In the genomic region with DNA sequence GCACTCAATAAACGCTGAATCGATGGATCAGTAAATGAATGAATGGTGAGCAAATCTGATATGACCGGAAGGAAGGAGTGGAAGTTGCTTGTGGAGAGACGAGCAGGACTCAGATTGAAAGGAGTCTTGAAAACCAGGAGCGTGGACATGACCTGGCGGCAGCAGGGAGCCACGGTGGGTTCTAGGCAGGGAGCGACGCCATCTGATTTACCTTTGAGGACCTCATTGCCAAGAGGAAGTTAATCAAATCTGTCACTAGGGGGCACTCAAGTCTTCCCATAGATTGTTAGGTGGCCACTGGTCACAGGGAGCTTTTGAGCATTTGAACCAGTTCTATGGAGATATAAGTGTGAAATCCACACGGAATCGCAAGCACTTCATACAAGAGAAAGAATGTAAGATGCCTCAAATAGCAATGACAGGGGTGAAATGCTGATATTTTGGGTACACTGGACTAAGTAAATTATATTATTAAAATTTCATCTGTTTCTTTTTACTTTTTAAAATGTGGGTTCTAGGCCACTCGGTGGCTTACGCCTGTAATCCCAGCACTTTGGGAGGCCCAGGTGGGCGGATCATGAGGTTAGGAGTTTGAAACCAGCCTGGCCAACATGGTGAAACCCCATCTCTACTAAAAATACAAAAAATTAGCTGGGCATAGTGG, we compare ENCODE assay signal across 8 cellular contexts. TPM values are rescaled to one million over a fixed set of nuclear protein-coding genes. Genes with fewer than 3 reads are reported as not detected.
DNase-seq lines count a peak whose midpoint lies in the region; ATAC-seq, FAIRE-seq and TF ChIP-seq lines count a peak whose summit lies in the region.

No MANE protein-coding gene starts in this region.

- no peaks in the 10 kb centered on the region for H3K9me3 ChIP-seq in T-helper 17 cell (ENCODE audit: control insufficient read depth, low read length, poor library complexity, severe bottlenecking)
- no peaks in the 10 kb centered on the region for H3K9me3 ChIP-seq in breast epithelium

- ATAC-seq in T-helper 17 cell, result peak; percentile 69
- ATAC-seq in HG03354 (IDR thresholded peaks at IDR 0.05; ENCODE audit: poor library complexity, severe bottlenecking, unreplicated experiment), result no peak

- intact Hi-C loops in breast epithelium (cut with DNase I; ENCODE audit: low total_unique reads), result no loop called here

- peaks cover 26% of the 10 kb centered on the region for H3K27me3 Mint-ChIP-seq in T-helper 17 cell

- peak overlapping the region; percentile 24 for H3K27ac Mint-ChIP-seq in T-helper 17 cell

- peaks cover 0 to 11% of the 10 kb centered on the region in 2 donors for H3K4me1 ChIP-seq in breast epithelium

- FAIRE-seq in islet of Langerhans (lab: Jason Lieb, UNC), result peak; percentile 49

- peak; percentile 54 to 75 (median 63) for TF ChIP-seq CTCF in breast epithelium (IDR thresholded peaks at IDR 0.05)

- H3K4me3 ChIP-seq in breast epithelium, result no peak overlapping the region

- peak in 2 of 3 donors; percentile 16 to 57 for DNase-seq in stimulated activated CD4-positive, alpha-beta T cell treated with anti-CD3 and anti-CD28 coated beads, Interleukin-12 subunit alpha, Interleukin-12 subunit beta, amount 100 ng/mL, for 48 hours (ENCODE audit: low read depth in 2 of 3, low spot score in 1 of 3)
- no peak for DNase-seq in stimulated activated CD4-positive, alpha-beta T cell treated with anti-CD3 and anti-CD28 coated beads, Interleukin-12 subunit alpha, Interleukin-12 subunit beta, amount 100 ng/mL, for 4 hours
- DNase-seq in NCI-H187 (lab: John Stamatoyannopoulos, UW), result peak; percentile 3 to 33
- peak in 1 of 3 donors; percentile 23 for DNase-seq in T-helper 17 cell
- peak in 1 of 2 donors; percentile 49 for DNase-seq in breast epithelium (ENCODE audit: low spot score in 2 of 2)
- DNase-seq in stimulated activated CD4-positive, alpha-beta T cell treated with anti-CD3 and anti-CD28 coated beads, Interleukin-4, amount 100 ng/mL, for 4 hours, result peak; percentile 10 to 30

- H3K27ac ChIP-seq in breast epithelium, result no peak overlapping the region

- H3K36me3 Mint-ChIP-seq in T-helper 17 cell (ENCODE audit: low read depth), result no peaks in the 10 kb centered on the region

- H3K4me3 Mint-ChIP-seq in T-helper 17 cell, result no peak overlapping the region

- TF ChIP-seq POLR2A in breast epithelium (IDR thresholded peaks at IDR 0.05), result no peak

- no peaks in the 10 kb centered on the region for H3K36me3 ChIP-seq in breast epithelium

- peaks cover 6% of the 10 kb centered on the region for H3K4me1 Mint-ChIP-seq in T-helper 17 cell

- H3K27me3 ChIP-seq in breast epithelium, result no peaks in the 10 kb centered on the region

RNA-seq across cellular contexts. Expression of gene FBN3, which starts 9.2 kb away (rescaled TPM):
- total RNA-seq in T-helper 17 cell, result not detected
- 1 to 10 TPM in 1 of 3 donors, under 1 TPM in 1, not detected in 1; 0.66 to 7.9 TPM for total RNA-seq in breast epithelium

RNA-seq across cellular contexts. Expression of gene CERS4, which starts 50.6 kb away (rescaled TPM):
- 10 to 100 TPM; 12.2 to 22.1 TPM for total RNA-seq in T-helper 17 cell
- 100 to 1,000 TPM in 1 of 3 donors, 10 to 100 TPM in 2; 26.4 to 141 (median 64.1) TPM for total RNA-seq in breast epithelium
